1 cellular context compared by ENCODE assay signal in genomic region chr2:23859983-23860382, GRCh38.
TF ChIP-seq lines count a peak whose summit lies in the region.

No MANE protein-coding gene starts in this region.

TF ChIP-seq in SK-N-SH, 30 proteins besides CTCF, POLR2A, EP300 and RAD21 (continued from another document):
- TF ChIP-seq ZBTB33 (IDR thresholded peaks at IDR 0.05; ENCODE audit: borderline replicate concordance, low read depth) (no peak), RCOR1 (IDR thresholded peaks at IDR 0.05; ENCODE audit: low read length) (no peak), GATA2 (CRISPR knock-in tag; IDR thresholded peaks at IDR 0.05) (no peak), SIN3A (IDR thresholded peaks at IDR 0.05; ENCODE audit: borderline replicate concordance, low read depth, low read length) (peak; percentile 71; the same call in 1 of the 2 replicates), TCF12 (IDR thresholded peaks at IDR 0.05) (peak; percentile 87), JUND (IDR thresholded peaks at IDR 0.05) (peak; percentile 53)
TF ChIP-seq in SK-N-SH: peak in this region for 6.
